In genomic region chr15:71588746-71589145, GRCh38 we compare ENCODE assay signal across 14 cellular contexts.
A peak's percentile ranks its signal among the peaks of the same experiment; 100 is the strongest.
DNase-seq lines count a peak whose midpoint lies in the region; ATAC-seq, FAIRE-seq and TF ChIP-seq lines count a peak whose summit lies in the region.
"Had no signal": no experiment of that assay in that cellular context is flagged by ENCODE, and none has a peak within 500 bp of the region (broad histone marks: within the 10 kb centered on the region; RNA-seq: fewer than 3 reads in every experiment).

No MANE protein-coding gene starts in this region.

- no peaks in the 10 kb centered on the region for H4K20me1 ChIP-seq in HepG2 (ENCODE audit: insufficient read depth, low read length)

- H3K27ac ChIP-seq in HepG2 (ENCODE audit: extremely low read length, insufficient read depth, low read length) (no peak overlapping the region), right lobe of liver (no peak overlapping the region), small intestine (ENCODE audit: low read depth in 1 of 2, low read length in 1 of 2) (no peak overlapping the region)

- POLR2A ChIA-PET in HepG2 (lab: Yijun Ruan, JAX): no interaction called here

- DNase-seq in HepG2 (ENCODE audit: low spot score): peak; percentile 10
- DNase-seq in right lobe of liver: no peak
- DNase-seq in amniotic stem cell (lab: John Stamatoyannopoulos, UW): peak; percentile 32
- peak; percentile 57 for DNase-seq in foreskin melanocyte
- no peak for DNase-seq in small intestine
- no peak for DNase-seq in stimulated activated CD8-positive, alpha-beta memory T cell treated with anti-CD3 and anti-CD28 coated beads, Interleukin-4, amount 100 ng/mL, for 48 hours
- DNase-seq: activated CD4-positive, CD25-positive, alpha-beta regulatory T cell; DMS79; hippocampal formation; NCI-H2081 treated with DMSO at 0.1 percent for 48 hours had no signal

- no TSS peak for BruUV-seq in HepG2 (replicated peaks; lab: Mats Ljungman, UMichigan)

- no peak for TF ChIP-seq EP300 in HepG2 (IDR thresholded peaks at IDR 0.05; ENCODE audit: low read depth in 2 of 2, low read length in 2 of 2)
- no peak for TF ChIP-seq EP300 in HepG2 (CRISPR knock-in tag; IDR thresholded peaks at IDR 0.05; ENCODE audit: borderline replicate concordance)

- in situ Hi-C loops in HepG2 (cut with HindIII; ENCODE audit: extremely low pct_ligation_motif_present, low pct_unique_long_range_greater_than_20kb): no loop called here

- H2AFZ ChIP-seq in HepG2 (ENCODE audit: low read length): no peak overlapping the region

- no peaks in the 10 kb centered on the region for H3K79me2 ChIP-seq in HepG2 (ENCODE audit: insufficient read depth, low read length)

- ATAC-seq in HepG2 (no peak), right lobe of liver (no peak), HG03460 (IDR thresholded peaks at IDR 0.05; ENCODE audit: unreplicated experiment) (no peak), GM18870 (IDR thresholded peaks at IDR 0.05; ENCODE audit: unreplicated experiment) (no peak)
- ATAC-seq: K562 had no signal

- H3K27me3 ChIP-seq in HepG2 (ENCODE audit: control insufficient read depth in 1 of 2, insufficient read depth in 2 of 2, low read length in 2 of 2): peaks cover 0 to 5% of the 10 kb centered on the region in 2 experiments; a peak in 1 of 5 replicates
- H3K27me3 ChIP-seq in right lobe of liver: no peaks in the 10 kb centered on the region
- H3K27me3 ChIP-seq in small intestine (ENCODE audit: control insufficient read depth in 2 of 2, insufficient read depth in 2 of 2, low read length in 2 of 2): no peaks in the 10 kb centered on the region

- H3K4me1 ChIP-seq in HepG2 (ENCODE audit: insufficient read depth, low read length) (no peaks in the 10 kb centered on the region), right lobe of liver (no peaks in the 10 kb centered on the region), small intestine (ENCODE audit: control insufficient read depth in 2 of 2, insufficient read depth in 1 of 2, low read depth in 1 of 2, low read length in 1 of 2) (no peaks in the 10 kb centered on the region)

- CTCF ChIA-PET in HepG2 (lab: Yijun Ruan, JAX; ENCODE audit: low intra/inter-chr PET ratio, low total read pairs): no interaction called here

- intact Hi-C loops in HepG2 (cut with micrococcal nuclease; ENCODE audit: unreplicated experiment) (no loop called here), right lobe of liver (cut with DNase I) (no loop called here)

- no peak for TF ChIP-seq RAD21 in HepG2 (CRISPR knock-in tag; IDR thresholded peaks at IDR 0.05)

- FAIRE-seq in HepG2 (lab: Jason Lieb, UNC): no peak
- no peak for FAIRE-seq in small intestine (lab: Jason Lieb, UNC)
- FAIRE-seq: A204.1, K562 had no signal

- H3K9ac ChIP-seq in HepG2 (ENCODE audit: insufficient read depth, low read depth, low read length): no peak overlapping the region

- H3K4me3 ChIP-seq in HepG2 (replicated peaks in 1 of 3; ENCODE audit: insufficient read depth in 1 of 3, low read depth in 2 of 3, low read length in 3 of 3) (no peak overlapping the region), right lobe of liver (no peak overlapping the region), small intestine (ENCODE audit: low read depth in 1 of 2, low read length in 2 of 2) (no peak overlapping the region)
- H3K4me3 ChIP-seq: K562 had no signal

- H3K36me3 ChIP-seq in HepG2 (replicated peaks in 1 of 2; ENCODE audit: control insufficient read depth in 1 of 2, insufficient read depth in 2 of 2, low read length in 2 of 2) (no peaks in the 10 kb centered on the region), right lobe of liver (no peaks in the 10 kb centered on the region), small intestine (ENCODE audit: control insufficient read depth in 2 of 2, insufficient read depth in 2 of 2, low read length in 2 of 2) (no peaks in the 10 kb centered on the region)

- no peak for TF ChIP-seq CTCF in HepG2 (CRISPR knock-in tag; IDR thresholded peaks at IDR 0.05)
- TF ChIP-seq CTCF in right lobe of liver (IDR thresholded peaks at IDR 0.05): no peak

- peaks cover 8% of the 10 kb centered on the region for H3K9me3 ChIP-seq in HepG2 (ENCODE audit: low read length)
- no peaks in the 10 kb centered on the region for H3K9me3 ChIP-seq in right lobe of liver
- H3K9me3 ChIP-seq in small intestine (ENCODE audit: control insufficient read depth, low read depth): no peaks in the 10 kb centered on the region

- H3K4me2 ChIP-seq in HepG2 (ENCODE audit: low read depth, low read length): no peak overlapping the region

- no peak for TF ChIP-seq POLR2A in HepG2 (IDR thresholded peaks at IDR 0.05; ENCODE audit: insufficient read depth in 1 of 2, low read depth in 2 of 2, low read length in 2 of 2)
- no peak for TF ChIP-seq POLR2A in right lobe of liver (IDR thresholded peaks at IDR 0.05)

TF ChIP-seq in HepG2, 621 proteins besides CTCF, POLR2A, EP300 and RAD21:
- TF ChIP-seq ZNF615 (CRISPR knock-in tag; IDR thresholded peaks at IDR 0.05; ENCODE audit: borderline replicate concordance) (no peak), ZNF652 (CRISPR knock-in tag; IDR thresholded peaks at IDR 0.05; ENCODE audit: borderline replicate concordance, low read depth) (peak; percentile 84), FOSL2 (CRISPR knock-in tag; IDR thresholded peaks at IDR 0.05) (peak; percentile 62)
TF ChIP-seq in HepG2: peak in this region for 2.

Comparison
In these comparisons a context has a peak if more than half of its experiments do, and no peak if none do; other contexts are left out.
1. DNase-seq: peak in HepG2 (single experiment), amniotic stem cell (single experiment) and foreskin melanocyte (single experiment); none in right lobe of liver (0 of 3), small intestine (single experiment) and stimulated activated CD8-positive, alpha-beta memory T cell treated with anti-CD3 and anti-CD28 coated beads, Interleukin-4, amount 100 ng/mL, for 48 hours (single experiment).